ENCODE assay signal across 11 cellular contexts in the genomic region with DNA sequence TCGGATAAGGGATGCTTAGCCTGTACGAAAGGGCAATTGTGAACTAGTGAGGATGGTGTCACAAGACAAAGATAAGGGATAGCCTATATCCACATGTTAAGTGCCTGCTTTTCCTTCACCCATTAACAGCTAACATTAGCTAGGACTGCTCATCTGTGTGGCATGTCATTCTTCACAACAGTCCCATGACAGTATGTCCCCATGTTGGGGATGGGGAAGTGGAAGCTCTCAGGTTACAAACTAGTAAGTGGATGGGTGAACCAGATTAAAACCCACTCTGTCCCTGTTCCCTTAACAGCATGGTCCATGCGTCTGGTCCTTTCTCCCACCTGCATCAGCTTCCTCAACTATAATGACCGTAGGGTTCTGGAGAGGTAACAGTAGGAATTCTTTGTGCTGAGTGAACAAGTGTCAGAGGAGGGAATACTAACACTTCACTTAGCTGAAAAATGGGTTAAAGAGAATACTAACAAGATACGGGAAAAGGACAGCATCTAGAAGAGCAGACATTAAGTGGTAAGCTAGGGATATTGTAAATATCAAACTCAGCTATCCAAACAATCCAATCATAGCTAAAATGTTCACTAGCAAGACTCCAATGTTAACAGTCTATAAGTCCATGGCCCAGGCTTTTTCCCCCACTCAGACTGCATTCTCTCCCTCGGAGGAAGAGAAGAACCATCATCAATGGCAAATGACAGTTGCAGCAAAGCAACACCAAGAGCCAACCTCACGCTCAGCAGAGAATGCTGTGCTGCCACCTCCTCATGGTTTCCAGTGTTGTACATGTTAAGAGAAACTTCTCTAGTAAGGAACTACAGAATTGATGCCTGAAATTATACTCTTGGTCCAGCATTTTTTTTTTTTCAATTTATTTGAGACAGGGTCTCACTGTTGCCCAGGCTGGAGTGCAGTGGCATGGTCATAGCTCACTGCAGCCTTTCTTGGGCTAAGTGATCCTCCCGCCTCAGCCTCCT. TPM values are rescaled to one million over a fixed set of nuclear protein-coding genes. Genes with fewer than 3 reads are reported as not detected.
DNase-seq lines count a peak whose midpoint lies in the region; ATAC-seq and TF ChIP-seq lines count a peak whose summit lies in the region.
"Had no signal": no experiment of that assay in that cellular context is flagged by ENCODE, and none has a peak within 500 bp of the region (broad histone marks: within the 10 kb centered on the region; RNA-seq: fewer than 3 reads in every experiment).

No MANE protein-coding gene starts in this region.

- no peak overlapping the region for H2AFZ ChIP-seq in fibroblast of lung (ENCODE audit: low read length)

- peaks cover 34% of the 10 kb centered on the region for H3K79me2 ChIP-seq in fibroblast of lung (ENCODE audit: control insufficient read depth, insufficient read depth, low read length)

- BruUV-seq in A673 (replicated peaks; lab: Mats Ljungman, UMichigan) (no TSS peak), Panc1 (replicated peaks; lab: Mats Ljungman, UMichigan) (no TSS peak)

- intact Hi-C loops in A673 (cut with micrococcal nuclease; ENCODE audit: unreplicated experiment) (no loop called here), Panc1 (cut with micrococcal nuclease; ENCODE audit: unreplicated experiment) (no loop called here)

- DNase-seq in A673 (ENCODE audit: low spot score) (no peak), EH (ENCODE audit: low read depth) (peak; percentile 53), Panc1 (ENCODE audit: low read depth, low spot score) (no peak), fibroblast of lung (ENCODE audit: low read depth in 2 of 2) (no peak), globus pallidus (ENCODE audit: low spot score) (no peak), 8988T (no peak), retina (no peak)
- DNase-seq: NCI-H1048, PC-3 had no signal

- no peak overlapping the region for H3K4me2 ChIP-seq in fibroblast of lung (ENCODE audit: extremely low read depth, insufficient read depth, low read length)

- H3K4me1 ChIP-seq in A673 (ENCODE audit: insufficient read depth, low read length, poor library complexity, severe bottlenecking) (peaks cover 12% of the 10 kb centered on the region), Panc1 (ENCODE audit: control insufficient read depth, insufficient read depth, low read length) (peaks cover 22% of the 10 kb centered on the region), fibroblast of lung (ENCODE audit: control insufficient read depth, extremely low read depth, insufficient read depth, low read length) (peaks cover 9% of the 10 kb centered on the region)

- in situ Hi-C loops in Panc1 (cut with HindIII; ENCODE audit: low pct_unique_long_range_greater_than_20kb, low sequenced_read_pairs): no loop called here

- POLR2A ChIA-PET in A673 (lab: Charles Lee; ENCODE audit: low non-redundant PET) (interaction anchor here (0.6 kb wide), 4 partner anchors 19 to 1070 kb away, joined by 3 to 16 read pairs (median 3); no protein-coding TSS in a partner anchor), Panc1 (lab: Charles Lee) (interaction anchor here (0.5 to 0.7 kb wide), 3 partner anchors 119 to 1126 kb away, joined by 4 to 7 read pairs (median 4); no protein-coding TSS in a partner anchor)

- H3K4me3 ChIP-seq in A673 (ENCODE audit: low read depth, low read length, poor library complexity, severe bottlenecking) (no peak overlapping the region), Panc1 (ENCODE audit: low read depth in 2 of 2, low read length in 2 of 2) (no peak overlapping the region), fibroblast of lung (replicated peaks in 1 of 4; ENCODE audit: control extremely low read depth in 1 of 4, insufficient read depth in 1 of 4, low read depth in 3 of 4, low read length in 4 of 4) (no peak overlapping the region)

- no peak for TF ChIP-seq CTCF in A673 (conservative IDR thresholded peaks at IDR 0.05; ENCODE audit: low read depth, low read length)
- no peak for TF ChIP-seq CTCF in Panc1 (IDR thresholded peaks at IDR 0.05)
- no peak for TF ChIP-seq CTCF in fibroblast of lung (conservative IDR thresholded peaks at IDR 0.05 in 1 of 2, IDR thresholded peaks at IDR 0.05 in 1 of 2; ENCODE audit: low read depth in 1 of 2, low read length in 2 of 2)

- H3K36me3 ChIP-seq in A673 (ENCODE audit: insufficient read depth, low read length, poor library complexity, severe bottlenecking) (peaks cover 47% of the 10 kb centered on the region), Panc1 (ENCODE audit: control insufficient read depth, insufficient read depth, low read length) (peaks cover 38% of the 10 kb centered on the region), fibroblast of lung (ENCODE audit: control insufficient read depth, insufficient read depth, low read length) (peaks cover 4% of the 10 kb centered on the region)

- peak overlapping the region; percentile 45 for H3K27ac ChIP-seq in A673 (ENCODE audit: low read depth, low read length, poor library complexity, severe bottlenecking)
- no peak overlapping the region for H3K27ac ChIP-seq in Panc1 (ENCODE audit: low read length)
- peak overlapping the region; percentile 4 for H3K27ac ChIP-seq in fibroblast of lung (ENCODE audit: insufficient read depth, low read length)

- H3K9ac ChIP-seq in fibroblast of lung (ENCODE audit: insufficient read depth, low read length): no peak overlapping the region

- H3K27me3 ChIP-seq in A673 (replicated peaks; ENCODE audit: insufficient read depth, low read depth, low read length, poor library complexity) (no peaks in the 10 kb centered on the region), Panc1 (ENCODE audit: control insufficient read depth, insufficient read depth, low read length) (no peaks in the 10 kb centered on the region), fibroblast of lung (ENCODE audit: control insufficient read depth, insufficient read depth, low read length) (no peaks in the 10 kb centered on the region)

- peaks cover 6% of the 10 kb centered on the region for H4K20me1 ChIP-seq in fibroblast of lung (ENCODE audit: control insufficient read depth, extremely low read depth, insufficient read depth, low read length)

- no peaks in the 10 kb centered on the region for H3K9me3 ChIP-seq in A673 (ENCODE audit: low read depth, low read length, poor library complexity, severe bottlenecking)
- H3K9me3 ChIP-seq in Panc1 (ENCODE audit: control insufficient read depth, insufficient read depth, low read depth, low read length): no peaks in the 10 kb centered on the region
- no peaks in the 10 kb centered on the region for H3K9me3 ChIP-seq in fibroblast of lung (ENCODE audit: control insufficient read depth, insufficient read depth, low read depth, low read length)

- CTCF ChIA-PET in A673 (lab: Charles Lee): no interaction called here
- CTCF ChIA-PET in Panc1 (lab: Charles Lee): no interaction called here

- ATAC-seq in Panc1 (0 out of 2 replicates have a peak, but pooled peaks have one; percentile 2), GM19328 (IDR thresholded peaks at IDR 0.05; ENCODE audit: unreplicated experiment) (no peak)
- ATAC-seq: esophagus mucosa, PC-3 had no signal

RNA-seq across cellular contexts. Expression of a gene that starts 5.0 kb away (rescaled TPM):
- total RNA-seq in A673 (2021) (1,496 and 1,613 TPM in 2 replicates), Panc1 (2021; ENCODE audit: unreplicated experiment) (2,076 TPM), fibroblast of lung (74.7 and 82.4 TPM in 2 replicates)
- 4,841 TPM for polyA plus RNA-seq in Panc1 (2012; ENCODE audit: insufficient read length)
- 621 and 633 TPM in 2 replicates for polyA plus RNA-seq in fibroblast of lung
- 2,184 and 2,401 TPM in 2 replicates for polyA plus RNA-seq in fibroblast of lung (2012)
- 489 and 632 TPM in 2 replicates for polyA minus RNA-seq in fibroblast of lung (ENCODE audit: low replicate concordance)

RNA-seq across cellular contexts. Expression of a gene that starts 43.4 kb away (rescaled TPM):
- total RNA-seq in A673 (2021): 124 TPM in 2 replicates
- 82.5 TPM for total RNA-seq in Panc1 (2021; ENCODE audit: unreplicated experiment)
- 34.5 TPM for polyA plus RNA-seq in Panc1 (2012; ENCODE audit: insufficient read length)
- 3.1 and 16.5 TPM in 2 replicates for total RNA-seq in fibroblast of lung
- 19.4 and 53.2 TPM in 2 replicates for polyA plus RNA-seq in fibroblast of lung
- polyA plus RNA-seq in fibroblast of lung (2012): 12.7 and 45.8 TPM in 2 replicates
- polyA minus RNA-seq in fibroblast of lung (ENCODE audit: low replicate concordance): 28.5 and 38.4 TPM in 2 replicates

Comparison
In these comparisons a context has a peak if more than half of its experiments do, and no peak if none do; other contexts are left out.
1. RNA of a gene that starts 5.0 kb away (total RNA-seq): 2,076 TPM in Panc1 (single experiment) and 1,496 to 1,613 TPM in A673; 74.7 to 82.4 TPM in fibroblast of lung; every median in the first group is over 10 times any median in the second.